21 cellular contexts compared by ENCODE assay signal in the genomic region with DNA sequence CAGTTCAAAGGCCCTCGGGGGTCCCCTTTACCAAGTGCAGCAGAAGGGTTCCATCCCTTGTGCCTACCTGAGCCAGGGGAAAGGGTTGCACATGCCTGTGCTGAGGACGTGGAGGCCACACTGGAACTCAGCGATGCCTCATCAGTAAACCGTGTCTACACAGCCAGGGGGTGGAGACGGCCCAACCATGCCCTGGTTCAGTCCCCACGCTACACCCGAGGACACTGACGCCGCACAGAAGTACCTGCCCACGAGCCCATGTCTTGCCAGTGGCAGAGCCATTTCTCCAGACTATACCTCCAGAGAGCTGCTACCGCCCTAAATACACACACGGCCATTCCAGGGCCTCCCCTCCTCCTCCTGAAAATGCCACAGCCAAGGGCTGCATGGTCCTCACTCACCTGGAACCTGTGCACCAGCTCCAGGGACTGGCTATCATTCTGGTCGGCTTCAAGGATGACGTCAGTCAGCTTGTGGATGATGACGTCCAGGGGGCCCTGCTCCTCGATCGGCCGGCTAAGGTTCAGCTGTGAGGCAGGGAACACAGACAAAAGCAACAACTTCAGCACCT.
DNase-seq lines count a peak whose midpoint lies in the region; ATAC-seq and TF ChIP-seq lines count a peak whose summit lies in the region.
"Had no signal": no experiment of that assay in that cellular context is flagged by ENCODE, and none has a peak within 500 bp of the region (broad histone marks: within the 10 kb centered on the region; RNA-seq: fewer than 3 reads in every experiment).

No MANE protein-coding gene starts in this region.

- no peaks in the 10 kb centered on the region for H3K27me3 ChIP-seq in BLaER1 treated with 17β-estradiol and CSF1 and Interleukin-3, amounts not matched to agents 10 nM and 100 nM
- H3K27me3 ChIP-seq in gastroesophageal sphincter: no peaks in the 10 kb centered on the region
- no peaks in the 10 kb centered on the region for H3K27me3 ChIP-seq in sigmoid colon

- no peak for TF ChIP-seq EP300 in gastroesophageal sphincter (IDR thresholded peaks at IDR 0.05)
- TF ChIP-seq EP300 in sigmoid colon (IDR thresholded peaks at IDR 0.05): no peak

- no peak for TF ChIP-seq CTCF in RWPE1 (conservative IDR thresholded peaks at IDR 0.05; ENCODE audit: low read depth)
- TF ChIP-seq CTCF in gastroesophageal sphincter (IDR thresholded peaks at IDR 0.05): no peak
- no peak for TF ChIP-seq CTCF in sigmoid colon (IDR thresholded peaks at IDR 0.05)

- CTCF ChIA-PET in RWPE1 (lab: Yijun Ruan, JAX): no interaction called here

- H3K4me1 ChIP-seq in BLaER1 treated with 17β-estradiol and CSF1 and Interleukin-3, amounts not matched to agents 10 nM and 100 nM: peaks cover 54 to 97% (median 94%) of the 10 kb centered on the region in 10 experiments
- peaks cover 19 to 100% (median 78%) of the 10 kb centered on the region in 3 donors for H3K4me1 ChIP-seq in gastroesophageal sphincter
- peaks cover 0 to 88% (median 73%) of the 10 kb centered on the region in 4 donors for H3K4me1 ChIP-seq in sigmoid colon

- no peak overlapping the region for H3K9ac ChIP-seq in BLaER1 treated with 17β-estradiol and CSF1 and Interleukin-3, amounts not matched to agents 10 nM and 100 nM

- intact Hi-C loops in sigmoid colon (cut with DNase I): no loop called here

- DNase-seq in RWPE1 (ENCODE audit: low spot score) (no peak), sigmoid colon (no peak), GOT3 (lab: John Stamatoyannopoulos, UW) (no peak)
- DNase-seq: COR-L47; DMS 273 treated with DMSO at 0.1 percent for 48 hours; DND-41; KBM-7; NCI-H1105; NCI-H2081; NCI-H2171 treated with DMSO at 0.1 percent for 48 hours; NCI-H446; NCI-H748 treated with DMSO at 0.1 percent for 48 hours; NK-92 treated with Interleukin-12 subunit alpha and Interleukin-12 subunit beta, amount 100 ng/mL, for 24 hours; SHP77 had no signal

- H3K4me2 ChIP-seq in BLaER1 treated with 17β-estradiol and CSF1 and Interleukin-3, amounts not matched to agents 10 nM and 100 nM: peak overlapping the region; percentile 83 to 97 (median 92); a peak in 16 of 22 replicates

- H3K9me3 ChIP-seq in BLaER1 treated with 17β-estradiol and CSF1 and Interleukin-3, amounts not matched to agents 10 nM and 100 nM (replicated peaks in 1 of 11): no peaks in the 10 kb centered on the region
- H3K9me3 ChIP-seq in gastroesophageal sphincter: no peaks in the 10 kb centered on the region
- H3K9me3 ChIP-seq in sigmoid colon: no peaks in the 10 kb centered on the region

- POLR2A ChIA-PET in RWPE1 (lab: Yijun Ruan, JAX; ENCODE audit: low non-redundant PET): no interaction called here

- ATAC-seq in gastroesophageal sphincter (no peak), GM19035 (IDR thresholded peaks at IDR 0.05; ENCODE audit: unreplicated experiment) (no peak), HG02759 (IDR thresholded peaks at IDR 0.05; ENCODE audit: unreplicated experiment) (no peak), GM18907 (IDR thresholded peaks at IDR 0.05; ENCODE audit: unreplicated experiment) (no peak)
- ATAC-seq: HepG2 had no signal

- peaks cover 0 to 25% (median 4%) of the 10 kb centered on the region in 11 experiments; a peak in 10 of 22 replicates for H3K36me3 ChIP-seq in BLaER1 treated with 17β-estradiol and CSF1 and Interleukin-3, amounts not matched to agents 10 nM and 100 nM
- peaks cover 0 to 5% of the 10 kb centered on the region in 2 donors for H3K36me3 ChIP-seq in gastroesophageal sphincter
- peaks cover 0 to 17% (median 7%) of the 10 kb centered on the region in 4 donors for H3K36me3 ChIP-seq in sigmoid colon

- H4K20me1 ChIP-seq in BLaER1 treated with 17β-estradiol and CSF1 and Interleukin-3, amounts not matched to agents 10 nM and 100 nM: peaks cover 8 to 100% (median 86%) of the 10 kb centered on the region in 11 experiments; a peak in 21 of 22 replicates

- H3K27ac ChIP-seq in BLaER1 treated with 17β-estradiol and CSF1 and Interleukin-3, amounts not matched to agents 10 nM and 100 nM: 0 out of 22 replicates have a peak overlapping the region, but pooled peaks of 1 of the 11 experiments have one; percentile 54
- H3K27ac ChIP-seq in RWPE1 (peak overlapping the region; percentile 42; the same call in 1 of the 2 replicates), gastroesophageal sphincter (peak overlapping the region in 3 of 4 donors; percentile 82 to 90 (median 89)), sigmoid colon (peak overlapping the region; percentile 77 to 87 (median 85))
- H3K27ac ChIP-seq: SK-N-MC had no signal

- no peak for TF ChIP-seq POLR2A in gastroesophageal sphincter (IDR thresholded peaks at IDR 0.05)
- TF ChIP-seq POLR2A in sigmoid colon (IDR thresholded peaks at IDR 0.05): no peak

- no CpG with 5 or more reads among the region's 18 CpGs for WGBS in gastroesophageal sphincter (ENCODE audit: low coverage in 1 of 2), 2 donors
- WGBS in sigmoid colon, 2 donors: 94 to 96% methylated on average over 18 of the region's 18 CpGs

- no peak overlapping the region for H3K4me3 ChIP-seq in BLaER1 treated with 17β-estradiol and CSF1 and Interleukin-3, amounts not matched to agents 10 nM and 100 nM
- H3K4me3 ChIP-seq in gastroesophageal sphincter (no peak overlapping the region), sigmoid colon (no peak overlapping the region)
- H3K4me3 ChIP-seq: SK-N-MC had no signal
